10 cellular contexts compared by ENCODE assay signal in the genomic region with DNA sequence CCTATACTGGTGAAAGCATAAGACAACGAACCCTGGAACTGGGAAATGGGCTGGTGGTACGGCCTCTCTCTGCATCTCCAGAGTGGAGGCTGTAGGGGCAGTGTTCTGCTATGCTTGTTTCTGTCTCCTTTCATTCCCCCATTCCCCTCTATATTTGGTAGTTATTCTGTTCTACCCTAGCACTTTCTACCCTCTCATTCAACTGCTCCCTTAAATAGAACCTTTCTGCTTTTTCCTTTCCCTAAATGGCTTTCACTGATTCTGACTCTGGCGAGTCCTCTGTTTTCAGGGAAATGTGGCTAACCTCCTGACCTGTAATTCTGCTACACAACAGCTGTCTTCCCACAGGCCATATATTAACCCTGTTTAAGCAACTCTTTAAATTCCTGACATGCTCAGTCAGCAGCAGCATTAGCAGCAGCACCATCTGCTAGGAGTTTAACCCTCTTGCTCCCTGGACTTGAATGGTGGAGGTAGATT.
DNase-seq lines count a peak whose midpoint lies in the region; ATAC-seq, FAIRE-seq and TF ChIP-seq lines count a peak whose summit lies in the region.
"Had no signal": no experiment of that assay in that cellular context is flagged by ENCODE, and none has a peak within 500 bp of the region (broad histone marks: within the 10 kb centered on the region; RNA-seq: fewer than 3 reads in every experiment).

No MANE protein-coding gene starts in this region.

- no peaks in the 10 kb centered on the region for H3K79me2 ChIP-seq in SK-N-SH (ENCODE audit: insufficient read depth)
- no peaks in the 10 kb centered on the region for H3K79me2 ChIP-seq in Karpas-422 (ENCODE audit: low read length)

- no peaks in the 10 kb centered on the region for H4K20me1 ChIP-seq in SK-N-SH (ENCODE audit: insufficient read depth)
- no peaks in the 10 kb centered on the region for H4K20me1 ChIP-seq in Karpas-422 (ENCODE audit: insufficient read depth, low read depth, low read length)

- no peak for FAIRE-seq in A549 (lab: Jason Lieb, UNC)

- H3K4me3 ChIP-seq in A549 (no peak overlapping the region), SK-N-SH (ENCODE audit: low read depth in 2 of 2, low read length in 1 of 2) (no peak overlapping the region), Karpas-422 (ENCODE audit: low read length) (no peak overlapping the region)
- H3K4me3 ChIP-seq: gastroesophageal sphincter had no signal

- DNase-seq in A549 (ENCODE audit: low read depth in 1 of 2, low spot score in 1 of 2) (peak in 1 of 2 experiments; percentile 47), HCEC 1CT (peak; percentile 85), SK-N-SH (peak; percentile 24), iPS DF 19.7 (ENCODE audit: low read depth, low spot score) (peak; percentile 42), NCI-H1092 treated with DMSO at 0.1 percent for 48 hours (lab: John Stamatoyannopoulos, UW) (no peak), Karpas-422 (no peak)
- DNase-seq in activated CD4-positive, CD25-positive, alpha-beta regulatory T cell treated with anti-CD3 and anti-CD28 coated beads, Interleukin-2, amount 50 U/mL, for 72 hours, result no peak
- DNase-seq: activated B cell treated with CpG ODN at 0.5 μM for 24 hours had no signal

- H3K27ac ChIP-seq in A549 (peak overlapping the region in 1 of 2 experiments; percentile 77; a peak in 3 of 6 replicates), SK-N-SH (ENCODE audit: low read depth in 2 of 2, low read length in 1 of 2) (peak overlapping the region in 1 of 2 experiments; percentile 51; a peak in 1 of 4 replicates), Karpas-422 (ENCODE audit: low read length) (no peak overlapping the region)

- H3K36me3 ChIP-seq in SK-N-SH (replicated peaks in 1 of 2; ENCODE audit: control insufficient read depth in 1 of 2, insufficient read depth in 2 of 2, low read length in 1 of 2) (no peaks in the 10 kb centered on the region), Karpas-422 (ENCODE audit: insufficient read depth, low read length) (no peaks in the 10 kb centered on the region)
- H3K36me3 ChIP-seq: gastroesophageal sphincter had no signal

- H3K9me3 ChIP-seq in A549 (no peaks in the 10 kb centered on the region), SK-N-SH (no peaks in the 10 kb centered on the region), Karpas-422 (ENCODE audit: low read length) (no peaks in the 10 kb centered on the region)
- H3K9me3 ChIP-seq: gastroesophageal sphincter had no signal

- peaks cover 38% of the 10 kb centered on the region for H3K4me1 ChIP-seq in A549
- H3K4me1 ChIP-seq in SK-N-SH (ENCODE audit: control insufficient read depth in 1 of 2, insufficient read depth in 2 of 2, low read depth in 1 of 2, low read length in 1 of 2), result peaks cover 9 to 10% of the 10 kb centered on the region in 2 experiments; a peak in 2 of 4 replicates
- no peaks in the 10 kb centered on the region for H3K4me1 ChIP-seq in Karpas-422 (ENCODE audit: low read length)

- 0 out of 3 replicates have a peak, but pooled peaks have one; percentile 11 for TF ChIP-seq CTCF in A549 (IDR thresholded peaks at IDR 0.05)
- no peak; the same call in 1 of the 2 replicates for TF ChIP-seq CTCF in SK-N-SH (IDR thresholded peaks at IDR 0.05)

- no peak overlapping the region for H3K9ac ChIP-seq in SK-N-SH
- no peak overlapping the region for H3K9ac ChIP-seq in Karpas-422 (ENCODE audit: low read length)

- POLR2A ChIA-PET in A549 (lab: Yijun Ruan, JAX) (no interaction called here), SK-N-SH (lab: Yijun Ruan, JAX) (no interaction called here)

- TF ChIP-seq EP300 in A549 (IDR thresholded peaks at IDR 0.05) (no peak), SK-N-SH (IDR thresholded peaks at IDR 0.05; ENCODE audit: borderline replicate concordance in 1 of 2, low read depth in 1 of 2, low read length in 1 of 2) (peak in 1 of 2 experiments; percentile 39; a peak in 2 of 4 replicates)

- H2AFZ ChIP-seq in SK-N-SH (ENCODE audit: low read depth), result peak overlapping the region; percentile 54; the same call in 1 of the 2 replicates
- H2AFZ ChIP-seq in Karpas-422 (ENCODE audit: low read length), result no peak overlapping the region

- TF ChIP-seq RAD21 in A549 (conservative IDR thresholded peaks at IDR 0.05 in 1 of 2, IDR thresholded peaks at IDR 0.05 in 1 of 2) (no peak), SK-N-SH (IDR thresholded peaks at IDR 0.05; ENCODE audit: low read length) (no peak)

- H3F3A ChIP-seq in SK-N-SH (replicated peaks; ENCODE audit: insufficient read depth), result peaks cover 4% of the 10 kb centered on the region

- H3K4me2 ChIP-seq in A549, result peak overlapping the region; percentile 54
- peak overlapping the region; percentile 27; the same call in 1 of the 2 replicates for H3K4me2 ChIP-seq in SK-N-SH
- no peak overlapping the region for H3K4me2 ChIP-seq in Karpas-422 (ENCODE audit: low read depth, low read length, poor library complexity, severe bottlenecking)

- H3K9me2 ChIP-seq in SK-N-SH, result no peaks in the 10 kb centered on the region
- no peaks in the 10 kb centered on the region for H3K9me2 ChIP-seq in Karpas-422 (replicated peaks; ENCODE audit: insufficient read depth, low read length)

- ATAC-seq in A549, result peak; percentile 78 to 81
- no peak for ATAC-seq in GM21515 (IDR thresholded peaks at IDR 0.05; ENCODE audit: unreplicated experiment)
- ATAC-seq: gastroesophageal sphincter had no signal

- 26% methylated on average over 3 of the region's 3 CpGs for WGBS in A549 (ENCODE audit: missing lambda C conversion rate)
- 43% methylated on average over 3 of the region's 3 CpGs for WGBS in SK-N-SH (ENCODE audit: low lambda C conversion rate)

- H3K27me3 ChIP-seq in SK-N-SH (ENCODE audit: insufficient read depth), result no peaks in the 10 kb centered on the region
- H3K27me3 ChIP-seq in Karpas-422 (ENCODE audit: low read length), result no peaks in the 10 kb centered on the region
- H3K27me3 ChIP-seq: gastroesophageal sphincter had no signal

- TF ChIP-seq POLR2A in A549 (IDR thresholded peaks at IDR 0.05; ENCODE audit: low read length), result no peak

- CTCF ChIA-PET in A549 (lab: Yijun Ruan, JAX) (interaction anchor here (0.9 to 3.2 kb wide), 9 partner anchors 11 to 347 kb away, joined by 3 to 20 read pairs (median 4); no protein-coding TSS in a partner anchor), SK-N-SH (lab: Yijun Ruan, JAX) (interaction anchor here (0.7 to 1.5 kb wide), 2 partner anchors 118 to 453 kb away, joined by 3 read pairs; no protein-coding TSS in a partner anchor)

TF ChIP-seq in A549, 52 proteins besides CTCF, POLR2A, EP300 and RAD21:
- TF ChIP-seq KDM5A (IDR thresholded peaks at IDR 0.05) (no peak), MAFK (IDR thresholded peaks at IDR 0.05; ENCODE audit: partially characterized antibody) (peak; percentile 16), CEBPB (IDR thresholded peaks at IDR 0.05) (peak in 1 of 2 experiments; percentile 41; a peak in 2 of 4 replicates)

TF ChIP-seq in SK-N-SH, 30 proteins besides CTCF, POLR2A, EP300 and RAD21 (continues in another document):
- TF ChIP-seq RFX5 (IDR thresholded peaks at IDR 0.05; ENCODE audit: low read length), result no peak
- no peak for TF ChIP-seq YY1 (IDR thresholded peaks at IDR 0.05; ENCODE audit: low read depth)
- TF ChIP-seq NFIC (IDR thresholded peaks at IDR 0.05; ENCODE audit: borderline replicate concordance), result no peak
- TF ChIP-seq, protein P1, sequence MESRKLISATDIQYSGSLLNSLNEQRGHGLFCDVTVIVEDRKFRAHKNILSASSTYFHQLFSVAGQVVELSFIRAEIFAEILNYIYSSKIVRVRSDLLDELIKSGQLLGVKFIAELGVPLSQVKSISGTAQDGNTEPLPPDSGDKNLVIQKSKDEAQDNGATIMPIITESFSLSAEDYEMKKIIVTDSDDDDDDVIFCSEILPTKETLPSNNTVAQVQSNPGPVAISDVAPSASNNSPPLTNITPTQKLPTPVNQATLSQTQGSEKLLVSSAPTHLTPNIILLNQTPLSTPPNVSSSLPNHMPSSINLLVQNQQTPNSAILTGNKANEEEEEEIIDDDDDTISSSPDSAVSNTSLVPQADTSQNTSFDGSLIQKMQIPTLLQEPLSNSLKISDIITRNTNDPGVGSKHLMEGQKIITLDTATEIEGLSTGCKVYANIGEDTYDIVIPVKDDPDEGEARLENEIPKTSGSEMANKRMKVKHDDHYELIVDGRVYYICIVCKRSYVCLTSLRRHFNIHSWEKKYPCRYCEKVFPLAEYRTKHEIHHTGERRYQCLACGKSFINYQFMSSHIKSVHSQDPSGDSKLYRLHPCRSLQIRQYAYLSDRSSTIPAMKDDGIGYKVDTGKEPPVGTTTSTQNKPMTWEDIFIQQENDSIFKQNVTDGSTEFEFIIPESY (IDR thresholded peaks at IDR 0.05; ENCODE audit: borderline replicate concordance, low read depth), result no peak
- TF ChIP-seq RXRA (IDR thresholded peaks at IDR 0.05; ENCODE audit: borderline replicate concordance, low read depth), result no peak
- TF ChIP-seq FOSL2 (IDR thresholded peaks at IDR 0.05; ENCODE audit: borderline replicate concordance, low read depth), result no peak; the same call in 1 of the 2 replicates
- no peak for TF ChIP-seq MEF2A (IDR thresholded peaks at IDR 0.05; ENCODE audit: borderline replicate concordance, low read depth)
- no peak for TF ChIP-seq SMC3 (IDR thresholded peaks at IDR 0.05; ENCODE audit: low read depth, low read length)
- TF ChIP-seq NRF1 (IDR thresholded peaks at IDR 0.05; ENCODE audit: low read depth, low read length), result no peak
- no peak for TF ChIP-seq IRF3 (IDR thresholded peaks at IDR 0.05; ENCODE audit: low read depth, low read length)
- TF ChIP-seq EZH2phosphoT487 (IDR thresholded peaks at IDR 0.05; ENCODE audit: borderline replicate concordance, low read depth), result no peak
- TF ChIP-seq FOXJ3 (CRISPR knock-in tag; IDR thresholded peaks at IDR 0.05), result no peak
- TF ChIP-seq MXI1 (IDR thresholded peaks at IDR 0.05; ENCODE audit: low read depth, low read length), result peak; percentile 27; the same call in 1 of the 2 replicates
- no peak for TF ChIP-seq ELF1 (IDR thresholded peaks at IDR 0.05)

Comparison
In these comparisons a context has a peak if more than half of its experiments do, and no peak if none do; other contexts are left out.
1. DNase-seq: peak in HCEC 1CT (single experiment), SK-N-SH (single experiment) and iPS DF 19.7 (single experiment); none in activated CD4-positive, CD25-positive, alpha-beta regulatory T cell treated with anti-CD3 and anti-CD28 coated beads, Interleukin-2, amount 50 U/mL, for 72 hours (single experiment), NCI-H1092 treated with DMSO at 0.1 percent for 48 hours (single experiment) and Karpas-422 (single experiment).
2. Of the 12 proteins assayed by ChIP-seq in both A549 and SK-N-SH: peak only in A549: CTCF; only in SK-N-SH: PBX3 and RCOR1; in both: none; in neither: 8; mixed calls (peak in some experiments, not most) for 1.